ENCODE assay signal across 8 cellular contexts in genomic region chr1:156082111-156083091, GRCh38. TPM values are rescaled to one million over a fixed set of nuclear protein-coding genes. Genes with fewer than 3 reads are reported as not detected.
DNase-seq lines count a peak whose midpoint lies in the region; ATAC-seq and TF ChIP-seq lines count a peak whose summit lies in the region.

A gene with protein sequence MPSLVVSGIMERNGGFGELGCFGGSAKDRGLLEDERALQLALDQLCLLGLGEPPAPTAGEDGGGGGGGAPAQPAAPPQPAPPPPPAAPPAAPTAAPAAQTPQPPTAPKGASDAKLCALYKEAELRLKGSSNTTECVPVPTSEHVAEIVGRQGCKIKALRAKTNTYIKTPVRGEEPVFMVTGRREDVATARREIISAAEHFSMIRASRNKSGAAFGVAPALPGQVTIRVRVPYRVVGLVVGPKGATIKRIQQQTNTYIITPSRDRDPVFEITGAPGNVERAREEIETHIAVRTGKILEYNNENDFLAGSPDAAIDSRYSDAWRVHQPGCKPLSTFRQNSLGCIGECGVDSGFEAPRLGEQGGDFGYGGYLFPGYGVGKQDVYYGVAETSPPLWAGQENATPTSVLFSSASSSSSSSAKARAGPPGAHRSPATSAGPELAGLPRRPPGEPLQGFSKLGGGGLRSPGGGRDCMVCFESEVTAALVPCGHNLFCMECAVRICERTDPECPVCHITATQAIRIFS (minus strand): TSS chr1:156082465. CDS start chr1:156081998, 467 bp downstream.

- TF ChIP-seq CTCF in lung (IDR thresholded peaks at IDR 0.05; ENCODE audit: control extremely low read depth, extremely low read depth): no peak

- no peak within 1 kb of the TSS for H3K27ac Mint-ChIP-seq in activated CD4-positive, alpha-beta memory T cell treated with anti-CD3 and anti-CD28 coated beads, Interleukin-2, amount 10 ng/mL, durations not matched to agents 7 days and 5 days
- peak within 1 kb of the TSS in 1 of 2 donors; percentile 33 for H3K27ac Mint-ChIP-seq in effector memory CD8-positive, alpha-beta T cell

- peak within 1 kb of the TSS; percentile 74 for H3K4me3 Mint-ChIP-seq in activated CD4-positive, alpha-beta memory T cell treated with anti-CD3 and anti-CD28 coated beads, Interleukin-2, amount 10 ng/mL, durations not matched to agents 7 days and 5 days
- H3K4me3 Mint-ChIP-seq in effector memory CD8-positive, alpha-beta T cell: peak within 1 kb of the TSS; percentile 80 to 84

- H3K36me3 ChIP-seq in lung (ENCODE audit: control insufficient read depth in 2 of 2, insufficient read depth in 2 of 2, low read length in 2 of 2): no peaks in the 10 kb centered on the region

- DNase-seq in COLO829 (ENCODE audit: low spot score) (peak; percentile 84), NCI-H748 treated with DMSO at 0.1 percent for 48 hours (lab: John Stamatoyannopoulos, UW) (peak; percentile 53), lung (ENCODE audit: low spot score) (peak; percentile 72)
- DNase-seq in activated CD4-positive, alpha-beta memory T cell treated with anti-CD3 and anti-CD28 coated beads, Interleukin-2, amount 10 ng/mL, durations not matched to agents 7 days and 5 days: peak; percentile 66
- peak; percentile 46 to 63 (median 49) for DNase-seq in effector memory CD8-positive, alpha-beta T cell
- DNase-seq in stimulated activated CD8-positive, alpha-beta memory T cell treated with anti-CD3 and anti-CD28 coated beads, Interleukin-2, amount 100 ng/mL, for 1 hour (ENCODE audit: low read depth in 2 of 2): peak; percentile 28 to 41

- POLR2A ChIA-PET in activated CD4-positive, alpha-beta memory T cell treated with anti-CD3 and anti-CD28 coated beads, Interleukin-2, amount 10 ng/mL, durations not matched to agents 7 days and 5 days (lab: Charles Lee): no interaction called here

- no peaks in the 10 kb centered on the region for H3K9me3 Mint-ChIP-seq in activated CD4-positive, alpha-beta memory T cell treated with anti-CD3 and anti-CD28 coated beads, Interleukin-2, amount 10 ng/mL, durations not matched to agents 7 days and 5 days
- H3K9me3 Mint-ChIP-seq in effector memory CD8-positive, alpha-beta T cell: no peaks in the 10 kb centered on the region

- H3K4me1 ChIP-seq in lung (ENCODE audit: control insufficient read depth in 2 of 2, insufficient read depth in 2 of 2, low read length in 2 of 2): peaks cover 0 to 11% of the 10 kb centered on the region in 2 donors

- H3K9me3 ChIP-seq in lung (ENCODE audit: control insufficient read depth in 2 of 2, insufficient read depth in 1 of 2, low read length in 1 of 2): no peaks in the 10 kb centered on the region

- no peak within 1 kb of the TSS for H3K27ac ChIP-seq in lung (ENCODE audit: low read depth in 1 of 2, low read length in 1 of 2)

- WGBS in lung, 2 donors: 0 to 1% methylated on average over 49 to 69 of the region's 69 CpGs

- peaks cover 66% of the 10 kb centered on the region for H3K27me3 Mint-ChIP-seq in activated CD4-positive, alpha-beta memory T cell treated with anti-CD3 and anti-CD28 coated beads, Interleukin-2, amount 10 ng/mL, durations not matched to agents 7 days and 5 days
- peaks cover 43 to 49% of the 10 kb centered on the region in 2 donors for H3K27me3 Mint-ChIP-seq in effector memory CD8-positive, alpha-beta T cell

- CTCF ChIA-PET in activated CD4-positive, alpha-beta memory T cell treated with anti-CD3 and anti-CD28 coated beads, Interleukin-2, amount 10 ng/mL, durations not matched to agents 7 days and 5 days (lab: Charles Lee): interaction anchor here (1.4 to 1.9 kb wide), 4 partner anchors 14 to 63 kb away, joined by 4 to 5 read pairs (median 5); no protein-coding TSS in a partner anchor

- ATAC-seq in HG03354 (IDR thresholded peaks at IDR 0.05; ENCODE audit: poor library complexity, severe bottlenecking, unreplicated experiment) (peak; percentile 62), lung (ENCODE audit: insufficient read depth, low FRiP score) (peak; percentile 86), GM18519 (IDR thresholded peaks at IDR 0.05; ENCODE audit: low FRiP score, unreplicated experiment) (no peak)
- ATAC-seq in effector memory CD8-positive, alpha-beta T cell (replicated peaks): peak; percentile 90

- peaks cover 8% of the 10 kb centered on the region for H3K4me1 Mint-ChIP-seq in activated CD4-positive, alpha-beta memory T cell treated with anti-CD3 and anti-CD28 coated beads, Interleukin-2, amount 10 ng/mL, durations not matched to agents 7 days and 5 days
- H3K4me1 Mint-ChIP-seq in effector memory CD8-positive, alpha-beta T cell (ENCODE audit: low read depth in 2 of 2): peaks cover 0 to 4% of the 10 kb centered on the region in 2 donors

- H3K27me3 ChIP-seq in lung (ENCODE audit: control insufficient read depth, insufficient read depth): no peaks in the 10 kb centered on the region

- peak within 1 kb of the TSS; percentile 48 for H3K4me3 ChIP-seq in lung

- no peaks in the 10 kb centered on the region for H3K36me3 Mint-ChIP-seq in activated CD4-positive, alpha-beta memory T cell treated with anti-CD3 and anti-CD28 coated beads, Interleukin-2, amount 10 ng/mL, durations not matched to agents 7 days and 5 days (ENCODE audit: low read depth)
- peaks cover 3% of the 10 kb centered on the region for H3K36me3 Mint-ChIP-seq in effector memory CD8-positive, alpha-beta T cell (ENCODE audit: insufficient read depth)

RNA-seq across cellular contexts. Expression of the gene that starts here (rescaled TPM):
- total RNA-seq in activated CD4-positive, alpha-beta memory T cell treated with anti-CD3 and anti-CD28 coated beads, Interleukin-2, amount 10 ng/mL, durations not matched to agents 7 days and 5 days: under 1 TPM in 1 of 2 experiments, not detected in 1; 0.05 TPM
- total RNA-seq in lung: 1 to 10 TPM; 1.1 to 8.1 TPM
- under 1 TPM; 0.26 to 1.00 TPM for polyA plus RNA-seq in lung

Comparison
In these comparisons a context has a peak if more than half of its experiments do, and no peak if none do; other contexts are left out.
1. Peak in DNase-seq in activated CD4-positive, alpha-beta memory T cell treated with anti-CD3 and anti-CD28 coated beads, Interleukin-2, amount 10 ng/mL, durations not matched to agents 7 days and 5 days; RNA of the gene not detected or under 1 TPM.